Comparison of ENCODE assay signal across 8 cellular contexts in the genomic region with DNA sequence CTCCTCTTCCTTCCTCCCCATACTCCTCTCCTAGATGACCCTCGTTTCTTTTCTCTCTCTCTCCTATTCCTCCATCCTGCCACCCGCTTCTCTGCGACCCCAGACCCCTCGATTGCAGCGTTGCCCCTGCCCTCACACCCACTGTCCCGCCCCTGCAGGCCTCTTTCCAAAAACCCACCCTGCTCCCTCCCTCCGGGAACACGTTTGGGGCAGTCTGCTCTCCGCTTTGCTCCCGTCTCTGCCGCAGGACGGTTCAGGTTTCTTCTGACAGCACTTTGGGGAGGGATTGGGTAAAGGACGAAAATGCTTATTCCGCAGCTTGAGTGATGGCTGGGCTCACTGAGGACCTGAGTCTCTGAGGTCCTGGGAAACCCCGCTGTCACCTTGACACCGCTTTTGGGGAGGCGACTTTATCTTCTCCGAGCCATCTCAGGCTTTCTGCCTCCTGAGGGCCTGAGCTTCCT. TPM values are rescaled to one million over a fixed set of nuclear protein-coding genes. Genes with fewer than 3 reads are reported as not detected.
DNase-seq lines count a peak whose midpoint lies in the region; ATAC-seq and TF ChIP-seq lines count a peak whose summit lies in the region.

No MANE protein-coding gene starts in this region.

- peaks cover 4% of the 10 kb centered on the region for H3K4me1 ChIP-seq in ectodermal cell (ENCODE audit: control insufficient read depth, insufficient read depth, low read length)
- peaks cover 3% of the 10 kb centered on the region for H3K4me1 ChIP-seq in mesenchymal stem cell (ENCODE audit: control insufficient read depth, insufficient read depth, low read depth, low read length)

- peak overlapping the region; percentile 15 to 56 for H3K4ac ChIP-seq in mesenchymal stem cell (ENCODE audit: low read depth in 1 of 2, low read length in 2 of 2)

- H2BK120ac ChIP-seq in mesenchymal stem cell (ENCODE audit: low read depth, low read length): no peak overlapping the region

- H3K9me3 ChIP-seq in WERI-Rb-1 (ENCODE audit: severe bottlenecking) (no peaks in the 10 kb centered on the region), ectodermal cell (ENCODE audit: control insufficient read depth, low read length) (no peaks in the 10 kb centered on the region), mesenchymal stem cell (ENCODE audit: control insufficient read depth, low read length) (no peaks in the 10 kb centered on the region)

- WGBS in ectodermal cell, 2 experiments: 0 to 1% methylated on average over 18 of the region's 18 CpGs
- 1% methylated on average over 15 of the region's 18 CpGs for WGBS in mesenchymal stem cell

- no peak overlapping the region for H4K91ac ChIP-seq in mesenchymal stem cell (ENCODE audit: low read length)

- peak overlapping the region; percentile 92 for H3K9ac ChIP-seq in mesenchymal stem cell (ENCODE audit: low read length)

- H3K4me2 ChIP-seq in mesenchymal stem cell (ENCODE audit: low read length, poor library complexity, severe bottlenecking): peak overlapping the region; percentile 89

- no peak overlapping the region for H2AK5ac ChIP-seq in mesenchymal stem cell (ENCODE audit: low read length, severe bottlenecking)

- H3K27me3 ChIP-seq in WERI-Rb-1 (ENCODE audit: insufficient read depth, low read depth, severe bottlenecking): no peaks in the 10 kb centered on the region
- peaks cover 4% of the 10 kb centered on the region for H3K27me3 ChIP-seq in ectodermal cell (ENCODE audit: control insufficient read depth, insufficient read depth, low read length, poor library complexity, severe bottlenecking)
- no peaks in the 10 kb centered on the region for H3K27me3 ChIP-seq in mesenchymal stem cell (ENCODE audit: control insufficient read depth in 1 of 2, insufficient read depth in 1 of 2, low read length in 2 of 2)

- H4K8ac ChIP-seq in mesenchymal stem cell (ENCODE audit: low read length): no peak overlapping the region

- H3K4me3 ChIP-seq in WERI-Rb-1 (ENCODE audit: low read depth, low read length) (peak overlapping the region; percentile 87), ectodermal cell (ENCODE audit: insufficient read depth, low read depth, low read length) (peak overlapping the region; percentile 87), mesenchymal stem cell (ENCODE audit: insufficient read depth in 1 of 2, low read depth in 1 of 2, low read length in 2 of 2) (peak overlapping the region; percentile 81 to 97)

- TF ChIP-seq CTCF in WERI-Rb-1 (IDR thresholded peaks at IDR 0.05; ENCODE audit: low read depth, low read length): no peak

- H3K36me3 ChIP-seq in WERI-Rb-1: peaks cover 12% of the 10 kb centered on the region
- no peaks in the 10 kb centered on the region for H3K36me3 ChIP-seq in ectodermal cell (ENCODE audit: control insufficient read depth, insufficient read depth, low read length)
- H3K36me3 ChIP-seq in mesenchymal stem cell (ENCODE audit: control insufficient read depth in 1 of 2, insufficient read depth in 2 of 2, low read depth in 1 of 2, low read length in 2 of 2): peaks cover 0 to 8% of the 10 kb centered on the region in 2 experiments

- H3K23ac ChIP-seq in mesenchymal stem cell (ENCODE audit: low read length in 2 of 2): peak overlapping the region in 1 of 2 experiments; percentile 89

- H3K18ac ChIP-seq in mesenchymal stem cell (ENCODE audit: low read depth in 1 of 2, low read length in 2 of 2): peak overlapping the region; percentile 79 to 93

- ATAC-seq in HG03064 (IDR thresholded peaks at IDR 0.05; ENCODE audit: low read depth, unreplicated experiment): peak; percentile 13

- H3K14ac ChIP-seq in mesenchymal stem cell (ENCODE audit: low read length in 2 of 2): peak overlapping the region in 1 of 2 experiments; percentile 73

- no peak overlapping the region for H2BK5ac ChIP-seq in mesenchymal stem cell (ENCODE audit: low read depth, low read length, poor library complexity, severe bottlenecking)

- H2AFZ ChIP-seq in mesenchymal stem cell (ENCODE audit: low read depth, low read length): no peak overlapping the region

- DNase-seq in NCI-H345 (lab: John Stamatoyannopoulos, UW): peak; percentile 7
- DNase-seq in NCI-H345 treated with DMSO at 0.1 percent for 48 hours (lab: John Stamatoyannopoulos, UW; ENCODE audit: unreplicated experiment): no peak
- no peak for DNase-seq in WERI-Rb-1
- peak; percentile 42 for DNase-seq in mesenchymal stem cell
- no peak for DNase-seq in SW480 (ENCODE audit: low spot score)

- no peak overlapping the region; the same call in 1 of the 2 replicates for H3K27ac ChIP-seq in WERI-Rb-1
- H3K27ac ChIP-seq in ectodermal cell (ENCODE audit: insufficient read depth, low read depth, low read length, poor library complexity, severe bottlenecking): no peak overlapping the region
- H3K27ac ChIP-seq in mesenchymal stem cell (ENCODE audit: low read length, poor library complexity, severe bottlenecking): no peak overlapping the region
- H3K27ac ChIP-seq in temporal lobe (ENCODE audit: low read depth, low read length): peak overlapping the region; percentile 75

- peaks cover 6% of the 10 kb centered on the region for H3K79me1 ChIP-seq in mesenchymal stem cell (replicated peaks; ENCODE audit: low read length, poor library complexity, severe bottlenecking)

- no peak overlapping the region for H2BK15ac ChIP-seq in mesenchymal stem cell (ENCODE audit: low read depth, poor library complexity, severe bottlenecking)

- peak overlapping the region in 1 of 2 experiments; percentile 68 for H2BK12ac ChIP-seq in mesenchymal stem cell (ENCODE audit: low read length in 2 of 2)

RNA-seq across cellular contexts. Expression of a gene that starts 0.7 kb away (rescaled TPM):
- 67.9 TPM for polyA plus RNA-seq in ectodermal cell (2013, experiment 1 of 4)
- 65.6 TPM for polyA plus RNA-seq in ectodermal cell (2013, experiment 2 of 4)
- 69.8 TPM for polyA plus RNA-seq in ectodermal cell (2013, experiment 3 of 4)
- polyA plus RNA-seq in ectodermal cell (2013, experiment 4 of 4): 72.9 TPM
- 23.1 TPM for polyA plus RNA-seq in mesenchymal stem cell (2013, experiment 1 of 2)
- polyA plus RNA-seq in mesenchymal stem cell (2013, experiment 2 of 2): 22.8 TPM
- total RNA-seq in temporal lobe: 6.4 TPM

RNA-seq across cellular contexts. Expression of a gene that starts 7.8 kb away (rescaled TPM):
- polyA plus RNA-seq in ectodermal cell (2013, experiment 1 of 4): 24.4 TPM
- polyA plus RNA-seq in ectodermal cell (2013, experiment 2 of 4): 26.9 TPM
- polyA plus RNA-seq in ectodermal cell (2013, experiment 3 of 4): 16.2 TPM
- polyA plus RNA-seq in ectodermal cell (2013, experiment 4 of 4): 21.3 TPM
- 20.0 TPM for polyA plus RNA-seq in mesenchymal stem cell (2013, experiment 1 of 2)
- polyA plus RNA-seq in mesenchymal stem cell (2013, experiment 2 of 2): 16.7 TPM
- 27.5 TPM for total RNA-seq in temporal lobe

Comparison
In these comparisons a context has a peak if more than half of its experiments do, and no peak if none do; other contexts are left out.
1. DNase-seq: peak in NCI-H345 (single experiment) and mesenchymal stem cell (single experiment); none in NCI-H345 treated with DMSO at 0.1 percent for 48 hours (single experiment), WERI-Rb-1 (single experiment) and SW480 (single experiment).
2. Peak in every context shown above with its lines, with median percentiles within 50 percentile points of each other: H3K4me3 ChIP-seq.